In the genomic region with DNA sequence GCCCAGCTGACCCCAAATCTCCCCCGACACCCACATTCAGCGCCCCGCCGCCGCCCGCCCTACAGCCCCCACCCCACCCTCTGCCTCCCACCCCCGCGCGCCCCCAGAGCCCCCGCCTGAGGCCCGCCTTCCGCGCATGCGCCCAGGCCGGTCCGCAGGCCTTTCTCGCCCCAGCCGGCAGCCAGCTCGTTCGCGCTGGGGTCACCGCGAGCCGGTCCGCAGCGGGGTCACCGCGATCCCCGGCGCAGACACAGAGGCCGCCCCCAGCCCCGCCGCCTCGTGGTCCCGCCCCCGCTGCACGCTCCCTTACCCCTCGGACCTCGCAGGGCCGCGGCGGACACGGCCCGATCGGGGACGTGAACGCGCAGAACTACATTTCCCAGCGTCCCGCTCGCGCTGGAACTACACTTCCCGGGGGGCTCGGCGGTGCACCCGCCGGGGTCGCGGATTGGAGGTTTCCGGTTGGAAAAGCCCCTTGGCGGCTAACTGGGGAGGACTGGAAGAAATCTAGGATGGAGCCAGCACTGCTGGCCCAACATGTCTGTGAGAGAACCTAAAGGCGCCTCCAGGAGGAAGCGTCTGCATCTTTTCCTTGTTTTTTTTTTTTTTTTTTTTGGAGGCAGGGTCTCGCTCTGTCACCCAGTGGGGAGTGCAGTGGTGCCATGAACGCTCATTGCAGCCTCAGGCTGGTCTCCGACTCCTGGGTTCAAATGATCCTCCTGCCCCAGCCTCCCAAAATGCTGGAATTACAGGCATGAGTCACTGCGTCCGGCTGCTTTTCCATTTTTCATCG, we compare ENCODE assay signal across 8 cellular contexts. TPM values are rescaled to one million over a fixed set of nuclear protein-coding genes. Genes with fewer than 3 reads are reported as not detected.
A peak's percentile ranks its signal among the peaks of the same experiment; 100 is the strongest.
DNase-seq lines count a peak whose midpoint lies in the region; ATAC-seq and TF ChIP-seq lines count a peak whose summit lies in the region.

Gene ZNF605 (minus strand): TSS at position 374 of the 793 bp plus-strand sequence. CDS start 10,671 bp downstream, outside the sequence.

- H3K27ac ChIP-seq in C4-2B (peak within 1 kb of the TSS; percentile 58), endodermal cell (ENCODE audit: low read depth, low read length) (peak within 1 kb of the TSS; percentile 78), mesodermal cell (ENCODE audit: low read depth, low read length, severe bottlenecking) (peak within 1 kb of the TSS; percentile 74)

- H3K27me3 ChIP-seq in endodermal cell (ENCODE audit: control insufficient read depth, insufficient read depth, low read length, poor library complexity, severe bottlenecking) = no peaks in the 10 kb centered on the region

- ATAC-seq in GM19328 (IDR thresholded peaks at IDR 0.05; ENCODE audit: unreplicated experiment) (peak; percentile 88), HG03469 (IDR thresholded peaks at IDR 0.05; ENCODE audit: unreplicated experiment) (peak; percentile 80)

- H3K4me3 Mint-ChIP-seq in endodermal cell = peak within 1 kb of the TSS; percentile 78

- peak within 1 kb of the TSS; percentile 94 for H3K27ac Mint-ChIP-seq in endodermal cell

- peak; percentile 96 for DNase-seq in NCI-H82 (lab: John Stamatoyannopoulos, UW)
- peak; percentile 63 for DNase-seq in activated CD8-positive, alpha-beta memory T cell treated with anti-CD3 and anti-CD28 coated beads, Interleukin-2, amount 50 U/mL, for 24 hours (ENCODE audit: extremely low read depth)
- DNase-seq in endodermal cell = peak; percentile 98
- peak; percentile 68 for DNase-seq in stimulated activated CD8-positive, alpha-beta memory T cell treated with anti-CD3 and anti-CD28 coated beads, Interleukin-15, amount 100 ng/mL, for 1 hour (ENCODE audit: low read depth)

- H3K36me3 Mint-ChIP-seq in endodermal cell (ENCODE audit: low read depth) = peaks cover 25% of the 10 kb centered on the region

- peaks cover 9% of the 10 kb centered on the region for H3K4me1 Mint-ChIP-seq in endodermal cell

- H3K27me3 Mint-ChIP-seq in endodermal cell (ENCODE audit: insufficient read depth) = peaks cover 1% of the 10 kb centered on the region

- peaks cover 61% of the 10 kb centered on the region for H3K9me3 ChIP-seq in endodermal cell (ENCODE audit: control insufficient read depth, low read length)
- peaks cover 44% of the 10 kb centered on the region for H3K9me3 ChIP-seq in mesodermal cell (ENCODE audit: control insufficient read depth, low read length)

- peak within 1 kb of the TSS; percentile 78 for H3K9ac ChIP-seq in endodermal cell (ENCODE audit: extremely low read depth, low read length, poor library complexity, severe bottlenecking)

- WGBS in endodermal cell (ENCODE audit: insufficient coverage in 1 of 2, insufficient read length in 1 of 2), 2 experiments = 4 to 33% methylated on average over 5 to 69 of the region's 69 CpGs
- 5 to 7% methylated on average over 42 to 45 of the region's 69 CpGs for WGBS in mesodermal cell (ENCODE audit: insufficient coverage in 2 of 2), 2 experiments

- H3K9me3 Mint-ChIP-seq in endodermal cell = peaks cover 63% of the 10 kb centered on the region

- H3K4me3 ChIP-seq in endodermal cell (ENCODE audit: low read length) = peak within 1 kb of the TSS; percentile 99
- H3K4me3 ChIP-seq in mesodermal cell (ENCODE audit: extremely low read depth, insufficient read depth, low read length, poor library complexity, severe bottlenecking) = peak within 1 kb of the TSS; percentile 62

- no peaks in the 10 kb centered on the region for H3K36me3 ChIP-seq in endodermal cell (ENCODE audit: control insufficient read depth, insufficient read depth, low read length)
- no peaks in the 10 kb centered on the region for H3K36me3 ChIP-seq in mesodermal cell (ENCODE audit: control insufficient read depth, insufficient read depth, low read length)

- TF ChIP-seq CTCF in C4-2B (conservative IDR thresholded peaks at IDR 0.05) (no peak), endodermal cell (conservative IDR thresholded peaks at IDR 0.05) (peak; percentile 29)

- no peaks in the 10 kb centered on the region for H3K4me1 ChIP-seq in endodermal cell (ENCODE audit: control insufficient read depth, insufficient read depth, low read length)
- H3K4me1 ChIP-seq in mesodermal cell (ENCODE audit: control insufficient read depth, insufficient read depth, low read length, poor library complexity, severe bottlenecking) = no peaks in the 10 kb centered on the region

RNA-seq across cellular contexts. Expression of gene ZNF605, which starts in this region (rescaled TPM):
- 10 to 100 TPM; 12.8 to 25.8 TPM for total RNA-seq in endodermal cell
- 9.9 TPM for polyA plus RNA-seq in endodermal cell (2013, experiment 1 of 2)
- 9.2 TPM for polyA plus RNA-seq in endodermal cell (2013, experiment 2 of 2)
- 6.2 TPM for polyA plus RNA-seq in mesodermal cell (2013, experiment 1 of 2)
- polyA plus RNA-seq in mesodermal cell (2013, experiment 2 of 2) = 7.7 TPM

Comparison
In these comparisons a context has a peak if more than half of its experiments do, and no peak if none do; other contexts are left out.
1. Peak in every context shown above with its lines: DNase-seq, ATAC-seq, H3K4me3 ChIP-seq and H3K27ac ChIP-seq.